Comparison of ENCODE assay signal across 10 cellular contexts in the genomic region with DNA sequence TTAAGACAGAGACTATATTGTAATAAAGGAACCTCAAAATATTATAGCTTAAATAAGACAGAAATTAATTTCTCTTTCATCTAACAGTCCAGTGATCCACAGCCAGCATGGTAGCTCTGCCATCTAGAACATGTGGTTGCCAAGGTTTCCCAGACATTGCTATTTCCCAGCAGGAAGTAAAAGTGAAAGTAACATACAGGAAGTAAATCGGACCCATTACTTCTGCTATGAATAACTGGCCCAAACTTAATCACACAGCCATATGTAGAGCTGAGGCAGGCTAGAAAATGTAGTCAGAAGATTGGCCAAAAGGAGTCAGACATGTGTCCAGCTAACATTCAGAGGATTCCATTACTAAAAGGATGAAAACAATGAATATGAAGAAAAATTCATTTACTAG.
DNase-seq lines count a peak whose midpoint lies in the region; ATAC-seq, FAIRE-seq and TF ChIP-seq lines count a peak whose summit lies in the region.
"Had no signal": no experiment of that assay in that cellular context is flagged by ENCODE, and none has a peak within 500 bp of the region (broad histone marks: within the 10 kb centered on the region; RNA-seq: fewer than 3 reads in every experiment).

No MANE protein-coding gene starts in this region.

- DNase-seq in activated naive CD8-positive, alpha-beta T cell treated with anti-CD3 and anti-CD28 coated beads, Interleukin-2, amount 10 ng/mL, durations not matched to agents 7 days and 5 days: no peak
- DNase-seq in activated naive CD8-positive, alpha-beta T cell treated with anti-CD3 and anti-CD28 coated beads, Interleukin-2, amount 50 U/mL, for 24 hours: no peak
- DNase-seq in astrocyte (ENCODE audit: low read depth) (peak; percentile 11), tibial nerve (ENCODE audit: low spot score in 2 of 2) (no peak)
- DNase-seq in activated CD4-positive, CD25-positive, alpha-beta regulatory T cell (lab: John Stamatoyannopoulos, UW): no peak
- DNase-seq in stimulated activated CD4-positive, alpha-beta T cell treated with anti-CD3 and anti-CD28 coated beads, Interleukin-12 subunit alpha, Interleukin-12 subunit beta, amount 100 ng/mL, for 4 hours: no peak
- DNase-seq: activated CD4-positive, alpha-beta T cell treated with anti-CD3 and anti-CD28 coated beads, Interleukin-2, amount 50 U/mL, for 1 hour had no signal

- H4K20me1 ChIP-seq in KMS-11 (ENCODE audit: insufficient read depth) (no peaks in the 10 kb centered on the region), astrocyte (ENCODE audit: insufficient read depth, low read length) (no peaks in the 10 kb centered on the region)

- H3K4me1 ChIP-seq in KMS-11 (ENCODE audit: low read depth, poor library complexity, severe bottlenecking) (peaks cover 6% of the 10 kb centered on the region), astrocyte (ENCODE audit: insufficient read depth, low read length) (no peaks in the 10 kb centered on the region), subcutaneous abdominal adipose tissue (ENCODE audit: control insufficient read depth in 5 of 5, insufficient read depth in 5 of 5, low read length in 5 of 5) (peaks cover 0 to 7% (median 5%) of the 10 kb centered on the region in 5 donors), tibial nerve (peaks cover 0 to 4% (median 0%) of the 10 kb centered on the region in 4 donors)
- H3K4me1 ChIP-seq: parathyroid adenoma had no signal

- POLR2A ChIA-PET in activated naive CD8-positive, alpha-beta T cell treated with anti-CD3 and anti-CD28 coated beads, Interleukin-2, amount 10 ng/mL, durations not matched to agents 7 days and 5 days (lab: Charles Lee): no interaction called here

- H3K36me3 Mint-ChIP-seq in activated naive CD8-positive, alpha-beta T cell treated with anti-CD3 and anti-CD28 coated beads, Interleukin-2, amount 10 ng/mL, durations not matched to agents 7 days and 5 days: no peaks in the 10 kb centered on the region
- H3K36me3 Mint-ChIP-seq in activated naive CD8-positive, alpha-beta T cell treated with anti-CD3 and anti-CD28 coated beads, Interleukin-2, amount 50 U/mL, for 24 hours (ENCODE audit: low read depth): no peaks in the 10 kb centered on the region
- H3K36me3 Mint-ChIP-seq in astrocyte (ENCODE audit: low read depth, unreplicated experiment): no peaks in the 10 kb centered on the region

- H3K79me2 ChIP-seq in KMS-11 (ENCODE audit: insufficient read depth, low read depth): no peaks in the 10 kb centered on the region
- H3K79me2 ChIP-seq in astrocyte (ENCODE audit: insufficient read depth, low read length): no peaks in the 10 kb centered on the region
- H3K79me2 ChIP-seq: parathyroid adenoma had no signal

- H3K27ac ChIP-seq in KMS-11: no peak overlapping the region
- no peak overlapping the region for H3K27ac ChIP-seq in astrocyte (ENCODE audit: low read depth, low read length)
- H3K27ac ChIP-seq in subcutaneous abdominal adipose tissue (ENCODE audit: low read depth, low read length): no peak overlapping the region
- no peak overlapping the region for H3K27ac ChIP-seq in tibial nerve
- H3K27ac ChIP-seq: parathyroid adenoma had no signal

- no peak for ATAC-seq in activated naive CD8-positive, alpha-beta T cell treated with anti-CD3 and anti-CD28 coated beads, Interleukin-2, amount 10 ng/mL, durations not matched to agents 7 days and 5 days (ENCODE audit: low read depth)
- no peak for ATAC-seq in activated naive CD8-positive, alpha-beta T cell treated with anti-CD3 and anti-CD28 coated beads, Interleukin-2, amount 50 U/mL, for 24 hours

- 33 to 39% methylated on average over 1 of the region's 1 CpG for WGBS in tibial nerve, 2 donors

- H3K9me3 ChIP-seq in astrocyte (ENCODE audit: insufficient read depth, low read depth, low read length) (no peaks in the 10 kb centered on the region), subcutaneous abdominal adipose tissue (ENCODE audit: control insufficient read depth in 5 of 5, low read length in 5 of 5) (no peaks in the 10 kb centered on the region), tibial nerve (no peaks in the 10 kb centered on the region)

- TF ChIP-seq EP300 in tibial nerve (IDR thresholded peaks at IDR 0.05): no peak

- H3K4me2 ChIP-seq in KMS-11 (peak overlapping the region; percentile 46), astrocyte (ENCODE audit: low read length) (peak overlapping the region; percentile 72)

- H3K27me3 ChIP-seq in KMS-11 (ENCODE audit: insufficient read depth, low read depth): no peaks in the 10 kb centered on the region
- no peaks in the 10 kb centered on the region for H3K27me3 ChIP-seq in astrocyte (ENCODE audit: insufficient read depth, low read length)
- peaks cover 2 to 8% (median 6%) of the 10 kb centered on the region in 5 donors for H3K27me3 ChIP-seq in subcutaneous abdominal adipose tissue (ENCODE audit: control insufficient read depth in 5 of 5, insufficient read depth in 4 of 5, low read length in 5 of 5)
- peaks cover 0 to 2% of the 10 kb centered on the region in 2 donors for H3K27me3 ChIP-seq in tibial nerve

- no peaks in the 10 kb centered on the region for H3K9me3 Mint-ChIP-seq in activated naive CD8-positive, alpha-beta T cell treated with anti-CD3 and anti-CD28 coated beads, Interleukin-2, amount 10 ng/mL, durations not matched to agents 7 days and 5 days
- H3K9me3 Mint-ChIP-seq in activated naive CD8-positive, alpha-beta T cell treated with anti-CD3 and anti-CD28 coated beads, Interleukin-2, amount 50 U/mL, for 24 hours: no peaks in the 10 kb centered on the region
- no peaks in the 10 kb centered on the region for H3K9me3 Mint-ChIP-seq in astrocyte (ENCODE audit: unreplicated experiment)

- no peak overlapping the region for H3K9ac ChIP-seq in KMS-11
- no peak overlapping the region for H3K9ac ChIP-seq in astrocyte (ENCODE audit: low read length)
- no peak overlapping the region for H3K9ac ChIP-seq in subcutaneous abdominal adipose tissue (ENCODE audit: low read length in 5 of 5)
- H3K9ac ChIP-seq: parathyroid adenoma had no signal

- H3K4me3 Mint-ChIP-seq in activated naive CD8-positive, alpha-beta T cell treated with anti-CD3 and anti-CD28 coated beads, Interleukin-2, amount 10 ng/mL, durations not matched to agents 7 days and 5 days: peak overlapping the region; percentile 22
- H3K4me3 Mint-ChIP-seq in activated naive CD8-positive, alpha-beta T cell treated with anti-CD3 and anti-CD28 coated beads, Interleukin-2, amount 50 U/mL, for 24 hours: no peak overlapping the region
- H3K4me3 Mint-ChIP-seq in astrocyte (ENCODE audit: unreplicated experiment): no peak overlapping the region

- peaks cover 9% of the 10 kb centered on the region for H3K27me3 Mint-ChIP-seq in activated naive CD8-positive, alpha-beta T cell treated with anti-CD3 and anti-CD28 coated beads, Interleukin-2, amount 10 ng/mL, durations not matched to agents 7 days and 5 days
- peaks cover 9% of the 10 kb centered on the region for H3K27me3 Mint-ChIP-seq in activated naive CD8-positive, alpha-beta T cell treated with anti-CD3 and anti-CD28 coated beads, Interleukin-2, amount 50 U/mL, for 24 hours
- peaks cover 5% of the 10 kb centered on the region for H3K27me3 Mint-ChIP-seq in astrocyte (ENCODE audit: low read depth, unreplicated experiment)

- H3K4me1 Mint-ChIP-seq in activated naive CD8-positive, alpha-beta T cell treated with anti-CD3 and anti-CD28 coated beads, Interleukin-2, amount 10 ng/mL, durations not matched to agents 7 days and 5 days: peaks cover 4% of the 10 kb centered on the region
- H3K4me1 Mint-ChIP-seq in activated naive CD8-positive, alpha-beta T cell treated with anti-CD3 and anti-CD28 coated beads, Interleukin-2, amount 50 U/mL, for 24 hours: peaks cover 4% of the 10 kb centered on the region
- no peaks in the 10 kb centered on the region for H3K4me1 Mint-ChIP-seq in astrocyte (ENCODE audit: low read depth, unreplicated experiment)

- H2AFZ ChIP-seq in KMS-11 (ENCODE audit: low read depth): peak overlapping the region; percentile 50; the same call in 1 of the 2 replicates
- peak overlapping the region; percentile 72 for H2AFZ ChIP-seq in astrocyte (ENCODE audit: low read depth, low read length)
- H2AFZ ChIP-seq: parathyroid adenoma had no signal

- TF ChIP-seq CTCF in KMS-11 (conservative IDR thresholded peaks at IDR 0.05; ENCODE audit: low read depth, low read length) (no peak), astrocyte (IDR thresholded peaks at IDR 0.05; ENCODE audit: insufficient read depth, low read depth, low read length) (no peak), tibial nerve (IDR thresholded peaks at IDR 0.05) (no peak)

- H3K4me3 ChIP-seq in KMS-11 (IDR thresholded peaks at IDR 0.05; ENCODE audit: insufficient read depth, low read depth, low read length) (no peak overlapping the region), astrocyte (ENCODE audit: insufficient read depth, low read depth, low read length) (no peak overlapping the region), subcutaneous abdominal adipose tissue (ENCODE audit: low read depth in 1 of 5, low read length in 5 of 5) (peak overlapping the region; percentile 12 to 33 (median 27)), tibial nerve (peak overlapping the region in 1 of 4 donors; percentile 0)

- H3K36me3 ChIP-seq in KMS-11 (ENCODE audit: insufficient read depth) (no peaks in the 10 kb centered on the region), astrocyte (ENCODE audit: insufficient read depth, low read length) (no peaks in the 10 kb centered on the region), subcutaneous abdominal adipose tissue (ENCODE audit: control insufficient read depth in 5 of 5, insufficient read depth in 5 of 5, low read length in 5 of 5) (no peaks in the 10 kb centered on the region), tibial nerve (no peaks in the 10 kb centered on the region)

- no peak for TF ChIP-seq POLR2A in tibial nerve (IDR thresholded peaks at IDR 0.05)

- no peak overlapping the region for H3K27ac Mint-ChIP-seq in activated naive CD8-positive, alpha-beta T cell treated with anti-CD3 and anti-CD28 coated beads, Interleukin-2, amount 10 ng/mL, durations not matched to agents 7 days and 5 days
- no peak overlapping the region for H3K27ac Mint-ChIP-seq in activated naive CD8-positive, alpha-beta T cell treated with anti-CD3 and anti-CD28 coated beads, Interleukin-2, amount 50 U/mL, for 24 hours
- no peak overlapping the region for H3K27ac Mint-ChIP-seq in astrocyte (ENCODE audit: unreplicated experiment)

- FAIRE-seq in astrocyte (lab: Jason Lieb, UNC): no peak

Comparison
In these comparisons a context has a peak if more than half of its experiments do, and no peak if none do; other contexts are left out.
1. H3K4me3 ChIP-seq: peak in subcutaneous abdominal adipose tissue (5 of 5); none in KMS-11 (single experiment) and astrocyte (single experiment).